In genomic region chr6:139135578-139136545, GRCh38 we compare ENCODE assay signal across 8 cellular contexts. TPM values are rescaled to one million over a fixed set of nuclear protein-coding genes. Genes with fewer than 3 reads are reported as not detected.
DNase-seq lines count a peak whose midpoint lies in the region; ATAC-seq lines count a peak whose summit lies in the region.

No MANE protein-coding gene starts in this region.

- peaks cover 23% of the 10 kb centered on the region; the same call in 1 of the 2 replicates for H3F3A ChIP-seq in GM23248 (ENCODE audit: insufficient read depth)

- no peaks in the 10 kb centered on the region for H3K9me3 ChIP-seq in GM23248 (ENCODE audit: low read depth)

- no peaks in the 10 kb centered on the region for H3K9me3 Mint-ChIP-seq in activated CD4-positive, alpha-beta T cell treated with anti-CD3 and anti-CD28 coated beads, Interleukin-2, amount 10 ng/mL, durations not matched to agents 7 days and 5 days
- no peaks in the 10 kb centered on the region for H3K9me3 Mint-ChIP-seq in stimulated activated memory B cell treated with anti-CD40 and anti-IgM and Interleukin-4, amounts not matched to agents 10 μg/mL and 1 μg/mL and 100 μg/mL, for 72 hours

- peaks cover 37% of the 10 kb centered on the region for H3K36me3 Mint-ChIP-seq in activated CD4-positive, alpha-beta T cell treated with anti-CD3 and anti-CD28 coated beads, Interleukin-2, amount 10 ng/mL, durations not matched to agents 7 days and 5 days (ENCODE audit: low read depth)
- peaks cover 33% of the 10 kb centered on the region for H3K36me3 Mint-ChIP-seq in stimulated activated memory B cell treated with anti-CD40 and anti-IgM and Interleukin-4, amounts not matched to agents 10 μg/mL and 1 μg/mL and 100 μg/mL, for 72 hours

- H3K27me3 Mint-ChIP-seq in activated CD4-positive, alpha-beta T cell treated with anti-CD3 and anti-CD28 coated beads, Interleukin-2, amount 10 ng/mL, durations not matched to agents 7 days and 5 days = no peaks in the 10 kb centered on the region
- H3K27me3 Mint-ChIP-seq in stimulated activated memory B cell treated with anti-CD40 and anti-IgM and Interleukin-4, amounts not matched to agents 10 μg/mL and 1 μg/mL and 100 μg/mL, for 72 hours = no peaks in the 10 kb centered on the region

- peaks cover 73% of the 10 kb centered on the region for H3K4me1 Mint-ChIP-seq in activated CD4-positive, alpha-beta T cell treated with anti-CD3 and anti-CD28 coated beads, Interleukin-2, amount 10 ng/mL, durations not matched to agents 7 days and 5 days
- peaks cover 84% of the 10 kb centered on the region for H3K4me1 Mint-ChIP-seq in stimulated activated memory B cell treated with anti-CD40 and anti-IgM and Interleukin-4, amounts not matched to agents 10 μg/mL and 1 μg/mL and 100 μg/mL, for 72 hours

- H3K4me3 ChIP-seq in GM23248 = peak overlapping the region; percentile 97

- no peaks in the 10 kb centered on the region for H4K20me1 ChIP-seq in GM23248 (ENCODE audit: insufficient read depth)

- H3K27ac Mint-ChIP-seq in activated CD4-positive, alpha-beta T cell treated with anti-CD3 and anti-CD28 coated beads, Interleukin-2, amount 10 ng/mL, durations not matched to agents 7 days and 5 days = peak overlapping the region; percentile 98
- H3K27ac Mint-ChIP-seq in stimulated activated memory B cell treated with anti-CD40 and anti-IgM and Interleukin-4, amounts not matched to agents 10 μg/mL and 1 μg/mL and 100 μg/mL, for 72 hours = peak overlapping the region; percentile 96

- CTCF ChIA-PET in activated CD4-positive, alpha-beta T cell treated with anti-CD3 and anti-CD28 coated beads, Interleukin-2, amount 10 ng/mL, durations not matched to agents 7 days and 5 days (lab: Charles Lee) = interaction anchor here (1.5 to 1.8 kb wide), 2 partner anchors 10 to 25 kb away, joined by 3 to 7 read pairs; no protein-coding TSS in a partner anchor

- peak; percentile 72 for ATAC-seq in stimulated activated memory B cell treated with anti-CD40 and anti-IgM and Interleukin-4, amounts not matched to agents 10 μg/mL and 1 μg/mL and 100 μg/mL, for 72 hours

- H3K4me3 Mint-ChIP-seq in activated CD4-positive, alpha-beta T cell treated with anti-CD3 and anti-CD28 coated beads, Interleukin-2, amount 10 ng/mL, durations not matched to agents 7 days and 5 days = peak overlapping the region; percentile 87
- peak overlapping the region; percentile 92 for H3K4me3 Mint-ChIP-seq in stimulated activated memory B cell treated with anti-CD40 and anti-IgM and Interleukin-4, amounts not matched to agents 10 μg/mL and 1 μg/mL and 100 μg/mL, for 72 hours

- no peaks in the 10 kb centered on the region for H3K9me2 ChIP-seq in GM23248 (ENCODE audit: insufficient read depth)

- peaks cover 47% of the 10 kb centered on the region for H3K79me2 ChIP-seq in GM23248 (ENCODE audit: insufficient read depth)

- peak overlapping the region; percentile 56 for H3K27ac ChIP-seq in GM23248

- in situ Hi-C loops in GM23248 (cut with MboI) = no loop called here

- no peaks in the 10 kb centered on the region for H3K27me3 ChIP-seq in GM23248 (replicated peaks; ENCODE audit: insufficient read depth)

- 2 to 3% methylated on average over 27 of the region's 76 CpGs for WGBS in GM23248 (ENCODE audit: low coverage in 1 of 2, low lambda C conversion rate in 2 of 2, missing lambda C conversion rate in 2 of 2), 2 experiments

- H3K4me1 ChIP-seq in GM23248 (ENCODE audit: insufficient read depth) = peaks cover 22% of the 10 kb centered on the region

- peak overlapping the region; percentile 93 for H2AFZ ChIP-seq in GM23248

- H3K4me2 ChIP-seq in GM23248 (ENCODE audit: unreplicated experiment) = peak overlapping the region; percentile 95

- peak; percentile 25 for DNase-seq in GDM1 (lab: John Stamatoyannopoulos, UW)
- peak; percentile 64 for DNase-seq in GM23248
- peak; percentile 39 for DNase-seq in M059J (ENCODE audit: low read depth)
- peak; percentile 65 for DNase-seq in activated CD4-positive, alpha-beta T cell treated with anti-CD3 and anti-CD28 coated beads, Interleukin-2, amount 10 ng/mL, durations not matched to agents 7 days and 5 days
- DNase-seq in effector CD8-positive, alpha-beta T cell (lab: John Stamatoyannopoulos, UW) = peak; percentile 33
- peak; percentile 44 to 65 for DNase-seq in lung microvascular endothelial cell (ENCODE audit: low read depth in 2 of 2)
- no peak for DNase-seq in middle frontal gyrus (ENCODE audit: extremely low spot score, low spot score)

- H3K36me3 ChIP-seq in GM23248 (ENCODE audit: low read depth) = no peaks in the 10 kb centered on the region

- peak overlapping the region; percentile 92 for H3K9ac ChIP-seq in GM23248

- POLR2A ChIA-PET in activated CD4-positive, alpha-beta T cell treated with anti-CD3 and anti-CD28 coated beads, Interleukin-2, amount 10 ng/mL, durations not matched to agents 7 days and 5 days (lab: Charles Lee) = interaction anchor here (1.7 kb wide), 1 partner anchor 239 kb away, joined by 6 read pairs; the partner anchor contains the start of gene CITED2

RNA-seq across cellular contexts. Expression of gene HECA, which starts 1.0 kb away (rescaled TPM):
- total RNA-seq in GM23248 (2014; rRNA removed; shearing (Covaris generic)) = 17.2 and 22.5 TPM in 2 replicates
- 2.7 and 2.9 TPM in 2 replicates for polyA plus RNA-seq in GM23248 (2016; fragmentation: Nextera tagmentation; extraction: Ambion mirVana)
- 9.9 and 15.2 TPM in 2 replicates for total RNA-seq in M059J (2014; rRNA removed; shearing (Covaris generic))
- total RNA-seq in activated CD4-positive, alpha-beta T cell treated with anti-CD3 and anti-CD28 coated beads, Interleukin-2, amount 10 ng/mL, durations not matched to agents 7 days and 5 days = 10 to 100 TPM; 59.2 to 60.1 TPM
- 22.9 and 34.5 TPM in 2 replicates for total RNA-seq in lung microvascular endothelial cell
